In the genomic region with DNA sequence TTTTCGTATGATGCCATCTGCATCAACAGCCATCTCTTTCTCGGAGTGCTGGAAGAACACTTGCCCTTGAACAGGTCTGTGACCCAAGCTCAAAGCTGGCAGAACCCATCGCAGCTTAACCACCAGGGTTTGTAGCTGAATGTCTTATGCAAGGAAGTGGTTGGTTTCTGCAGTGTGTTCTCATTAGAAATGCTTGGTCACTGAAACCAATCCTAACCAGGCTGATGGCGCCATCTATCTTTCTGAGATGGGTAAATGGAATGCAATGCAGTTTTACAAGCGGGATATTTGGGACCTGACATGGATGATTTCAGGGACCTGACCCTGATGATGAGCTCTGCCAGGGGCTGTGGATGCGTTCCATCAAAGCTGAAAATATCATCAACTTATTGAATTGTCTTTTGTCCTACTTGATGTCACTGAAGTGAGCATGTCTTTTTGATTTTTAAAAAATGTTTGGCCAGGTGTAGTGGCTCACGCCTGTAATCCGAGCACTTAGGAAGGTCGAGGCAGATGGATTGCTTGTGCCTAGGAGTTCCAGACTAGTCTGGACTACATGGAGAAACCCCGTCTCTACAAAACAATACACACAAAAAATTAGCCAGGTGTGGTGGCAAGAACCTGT, we compare ENCODE assay signal across 9 cellular contexts. TPM values are rescaled to one million over a fixed set of nuclear protein-coding genes. Genes with fewer than 3 reads are reported as not detected.
A peak's percentile ranks its signal among the peaks of the same experiment; 100 is the strongest.
DNase-seq lines count a peak whose midpoint lies in the region; FAIRE-seq and TF ChIP-seq lines count a peak whose summit lies in the region.
"Had no signal": no experiment of that assay in that cellular context is flagged by ENCODE, and none has a peak within 500 bp of the region (broad histone marks: within the 10 kb centered on the region; RNA-seq: fewer than 3 reads in every experiment).

No MANE protein-coding gene starts in this region.

- H3K36me3 ChIP-seq in DOHH2 (ENCODE audit: control insufficient read depth, low read length) (no peaks in the 10 kb centered on the region), Karpas-422 (ENCODE audit: insufficient read depth, low read length) (no peaks in the 10 kb centered on the region)

- no peaks in the 10 kb centered on the region for H3K79me2 ChIP-seq in DOHH2 (ENCODE audit: control insufficient read depth, low read length)
- no peaks in the 10 kb centered on the region for H3K79me2 ChIP-seq in Karpas-422 (ENCODE audit: low read length)

- H3K4me3 ChIP-seq in DOHH2 (ENCODE audit: low read length) (peak overlapping the region; percentile 19; the same call in 1 of the 2 replicates), Karpas-422 (ENCODE audit: low read length) (no peak overlapping the region), fibroblast of the aortic adventitia (ENCODE audit: low read depth, low read length) (no peak overlapping the region)

- no peak overlapping the region for H3K27ac ChIP-seq in DOHH2 (ENCODE audit: low read depth, low read length)
- H3K27ac ChIP-seq in Karpas-422 (ENCODE audit: low read length): no peak overlapping the region

- peak; percentile 77 for FAIRE-seq in GM19239 (lab: Jason Lieb, UNC)

- H3K4me1 ChIP-seq in DOHH2 (ENCODE audit: control insufficient read depth, low read length) (peaks cover 7% of the 10 kb centered on the region), Karpas-422 (ENCODE audit: low read length) (peaks cover 2% of the 10 kb centered on the region)

- H2AFZ ChIP-seq in Karpas-422 (ENCODE audit: low read length): peak overlapping the region; percentile 58; the same call in 1 of the 2 replicates

- H3K9ac ChIP-seq in Karpas-422 (ENCODE audit: low read length): 0 out of 2 replicates have a peak overlapping the region, but pooled peaks have one; percentile 32

- DNase-seq in GM19239 (ENCODE audit: insufficient read length, low spot score) (no peak), Karpas-422 (peak; percentile 80), SW480 (ENCODE audit: low spot score) (peak; percentile 59), fibroblast of the aortic adventitia (ENCODE audit: low read depth) (peak; percentile 51), pons (ENCODE audit: low spot score) (peak; percentile 75), GOT3 (lab: John Stamatoyannopoulos, UW) (no peak)
- no peak for DNase-seq in activated effector memory CD4-positive, alpha-beta T cell treated with anti-CD3 and anti-CD28 coated beads, Interleukin-2, amount 50 U/mL, for 16 hours
- DNase-seq: activated B cell treated with CpG ODN at 0.5 μM for 24 hours had no signal

- H3K4me2 ChIP-seq in DOHH2 (ENCODE audit: low read length): peak overlapping the region; percentile 39
- H3K4me2 ChIP-seq in Karpas-422 (ENCODE audit: low read depth, low read length, poor library complexity, severe bottlenecking): peak overlapping the region; percentile 44

- peaks cover 4% of the 10 kb centered on the region; the same call in 1 of the 2 replicates for H3K9me3 ChIP-seq in DOHH2 (ENCODE audit: control insufficient read depth, insufficient read depth, low read length)
- H3K9me3 ChIP-seq in Karpas-422 (ENCODE audit: low read length): no peaks in the 10 kb centered on the region

- TF ChIP-seq CTCF in DOHH2 (IDR thresholded peaks at IDR 0.05; ENCODE audit: low read depth, low read length, poor library complexity, severe bottlenecking): peak; percentile 58
- peak; percentile 60 for TF ChIP-seq CTCF in fibroblast of the aortic adventitia (IDR thresholded peaks at IDR 0.05; ENCODE audit: insufficient read depth, low read length)

- H3F3A ChIP-seq in DOHH2 (ENCODE audit: control insufficient read depth, insufficient read depth): no peaks in the 10 kb centered on the region

- H3K27me3 ChIP-seq in DOHH2 (ENCODE audit: control insufficient read depth, low read length) (no peaks in the 10 kb centered on the region), Karpas-422 (ENCODE audit: low read length) (no peaks in the 10 kb centered on the region)

- no peaks in the 10 kb centered on the region for H4K20me1 ChIP-seq in DOHH2 (ENCODE audit: control insufficient read depth, insufficient read depth, low read depth, low read length)
- no peaks in the 10 kb centered on the region for H4K20me1 ChIP-seq in Karpas-422 (ENCODE audit: insufficient read depth, low read depth, low read length)

- H3K9me2 ChIP-seq in DOHH2 (replicated peaks; ENCODE audit: control insufficient read depth, low read length) (no peaks in the 10 kb centered on the region), Karpas-422 (replicated peaks; ENCODE audit: insufficient read depth, low read length) (no peaks in the 10 kb centered on the region)

RNA-seq across cellular contexts. Expression of a gene that starts 28.7 kb away (rescaled TPM):
- total RNA-seq in Karpas-422 (2014; rRNA removed; shearing (Covaris generic); ENCODE audit: low replicate concordance): not detected in 2 replicates
- not detected in 2 replicates for total RNA-seq in fibroblast of the aortic adventitia (ENCODE audit: low replicate concordance)
- total RNA-seq: activated B cell treated with CpG ODN at 0.5 μM for 24 hours had no signal

RNA-seq across cellular contexts. Expression of a gene that starts 45.0 kb away (rescaled TPM):
- total RNA-seq in Karpas-422 (2014; rRNA removed; shearing (Covaris generic); ENCODE audit: low replicate concordance): not detected in 2 replicates
- 0.18 TPM in 1 of 2 replicates, not detected in the other for total RNA-seq in fibroblast of the aortic adventitia (ENCODE audit: low replicate concordance)
- total RNA-seq: activated B cell treated with CpG ODN at 0.5 μM for 24 hours had no signal

Comparison
In these comparisons a context has a peak if more than half of its experiments do, and no peak if none do; other contexts are left out.
1. DNase-seq: peak in Karpas-422 (single experiment), SW480 (single experiment), fibroblast of the aortic adventitia (single experiment) and pons (single experiment); none in GM19239 (single experiment), GOT3 (single experiment) and activated effector memory CD4-positive, alpha-beta T cell treated with anti-CD3 and anti-CD28 coated beads, Interleukin-2, amount 50 U/mL, for 16 hours (single experiment).